ENCODE assay signal across 23 cellular contexts in genomic region chr20:60857708-60858107, GRCh38.
DNase-seq lines count a peak whose midpoint lies in the region; ATAC-seq and TF ChIP-seq lines count a peak whose summit lies in the region.
"Had no signal": no experiment of that assay in that cellular context is flagged by ENCODE, and none has a peak within 500 bp of the region (broad histone marks: within the 10 kb centered on the region; RNA-seq: fewer than 3 reads in every experiment).

No MANE protein-coding gene starts in this region.

- TF ChIP-seq CTCF in fibroblast of pulmonary artery (IDR thresholded peaks at IDR 0.05; ENCODE audit: low read length, missing control alignments), result no peak

- H3K36me3 Mint-ChIP-seq in immature natural killer cell, result no peaks in the 10 kb centered on the region
- H3K36me3 Mint-ChIP-seq: activated naive CD8-positive, alpha-beta T cell treated with anti-CD3 and anti-CD28 coated beads, Interleukin-2, amount 10 ng/mL, durations not matched to agents 7 days and 5 days had no signal

- H3K4me1 Mint-ChIP-seq in immature natural killer cell, result no peaks in the 10 kb centered on the region
- H3K4me1 Mint-ChIP-seq: activated naive CD8-positive, alpha-beta T cell treated with anti-CD3 and anti-CD28 coated beads, Interleukin-2, amount 10 ng/mL, durations not matched to agents 7 days and 5 days; GM23338; nephron had no signal

- peak; percentile 31 for ATAC-seq in Right ventricle myocardium inferior
- no peak for ATAC-seq in Right ventricle myocardium superior (ENCODE audit: poor library complexity)
- no peak for ATAC-seq in HG03460 (IDR thresholded peaks at IDR 0.05; ENCODE audit: unreplicated experiment)
- ATAC-seq: activated T-cell treated with anti-CD3 and anti-CD28 coated beads, Interleukin-2, amount 50 U/mL, for 4 hours; GM12878; GM23338; SK-N-SH treated with all-trans-retinoic acid at 6 μM for 48 hours had no signal

- intact Hi-C loops in Right ventricle myocardium inferior (cut with DNase I) (no loop called here), Right ventricle myocardium superior (cut with DNase I) (no loop called here)

- H3K4me3 ChIP-seq in fibroblast of pulmonary artery (replicated peaks; ENCODE audit: low read depth, low read length), result no peak overlapping the region
- H3K4me3 ChIP-seq: GM12878, GM23338, stomach, uterus had no signal

- H3K4me3 Mint-ChIP-seq in immature natural killer cell, result no peak overlapping the region
- H3K4me3 Mint-ChIP-seq: activated naive CD8-positive, alpha-beta T cell treated with anti-CD3 and anti-CD28 coated beads, Interleukin-2, amount 10 ng/mL, durations not matched to agents 7 days and 5 days; activated T-cell treated with anti-CD3 and anti-CD28 coated beads, Interleukin-2, amount 50 U/mL, for 4 hours; GM23338; nephron had no signal

- peaks cover under 1 to 4% (median 2%) of the 10 kb centered on the region in 3 donors for H3K27me3 Mint-ChIP-seq in immature natural killer cell (ENCODE audit: low read depth in 3 of 3)
- H3K27me3 Mint-ChIP-seq: activated naive CD8-positive, alpha-beta T cell treated with anti-CD3 and anti-CD28 coated beads, Interleukin-2, amount 10 ng/mL, durations not matched to agents 7 days and 5 days had no signal

- H3K9me3 Mint-ChIP-seq in immature natural killer cell, result peaks cover 0 to 8% (median 3%) of the 10 kb centered on the region in 6 donors
- H3K9me3 Mint-ChIP-seq: activated naive CD8-positive, alpha-beta T cell treated with anti-CD3 and anti-CD28 coated beads, Interleukin-2, amount 10 ng/mL, durations not matched to agents 7 days and 5 days had no signal

- DNase-seq in Right ventricle myocardium inferior (ENCODE audit: missing footprints), result no peak
- DNase-seq in Right ventricle myocardium superior, result no peak
- DNase-seq in RPMI7951 (ENCODE audit: low read depth), result peak; percentile 65
- peak; percentile 1 for DNase-seq in fibroblast of pulmonary artery (ENCODE audit: low read depth)
- peak; percentile 37 for DNase-seq in stromal cell of bone marrow (ENCODE audit: low read depth)
- no peak for DNase-seq in GOT3 (lab: John Stamatoyannopoulos, UW)
- DNase-seq in immature natural killer cell, result no peak
- DNase-seq: activated CD4-positive, alpha-beta T cell treated with anti-CD3 and anti-CD28 coated beads, Interleukin-2, amount 50 U/mL, for 1 hour; activated naive CD8-positive, alpha-beta T cell treated with anti-CD3 and anti-CD28 coated beads, Interleukin-2, amount 10 ng/mL, durations not matched to agents 7 days and 5 days; activated T-cell treated with anti-CD3 and anti-CD28 coated beads, Interleukin-2, amount 50 U/mL, for 4 hours; caudate nucleus; COR-L47; effector CD8-positive, alpha-beta T cell; NCI-H2081; NCI-H524 treated with DMSO at 0.1 percent for 48 hours; retina; stomach; uterus had no signal

- no peak overlapping the region for H3K27ac Mint-ChIP-seq in immature natural killer cell
- H3K27ac Mint-ChIP-seq: activated naive CD8-positive, alpha-beta T cell treated with anti-CD3 and anti-CD28 coated beads, Interleukin-2, amount 10 ng/mL, durations not matched to agents 7 days and 5 days; GM23338; nephron had no signal

Comparison
In these comparisons a context has a peak if more than half of its experiments do, and no peak if none do; other contexts are left out.
1. DNase-seq: peak in RPMI7951 (single experiment), fibroblast of pulmonary artery (single experiment) and stromal cell of bone marrow (single experiment); none in Right ventricle myocardium inferior (single experiment), Right ventricle myocardium superior (single experiment), GOT3 (single experiment) and immature natural killer cell (0 of 3).